9 cellular contexts compared by ENCODE assay signal in the genomic region with DNA sequence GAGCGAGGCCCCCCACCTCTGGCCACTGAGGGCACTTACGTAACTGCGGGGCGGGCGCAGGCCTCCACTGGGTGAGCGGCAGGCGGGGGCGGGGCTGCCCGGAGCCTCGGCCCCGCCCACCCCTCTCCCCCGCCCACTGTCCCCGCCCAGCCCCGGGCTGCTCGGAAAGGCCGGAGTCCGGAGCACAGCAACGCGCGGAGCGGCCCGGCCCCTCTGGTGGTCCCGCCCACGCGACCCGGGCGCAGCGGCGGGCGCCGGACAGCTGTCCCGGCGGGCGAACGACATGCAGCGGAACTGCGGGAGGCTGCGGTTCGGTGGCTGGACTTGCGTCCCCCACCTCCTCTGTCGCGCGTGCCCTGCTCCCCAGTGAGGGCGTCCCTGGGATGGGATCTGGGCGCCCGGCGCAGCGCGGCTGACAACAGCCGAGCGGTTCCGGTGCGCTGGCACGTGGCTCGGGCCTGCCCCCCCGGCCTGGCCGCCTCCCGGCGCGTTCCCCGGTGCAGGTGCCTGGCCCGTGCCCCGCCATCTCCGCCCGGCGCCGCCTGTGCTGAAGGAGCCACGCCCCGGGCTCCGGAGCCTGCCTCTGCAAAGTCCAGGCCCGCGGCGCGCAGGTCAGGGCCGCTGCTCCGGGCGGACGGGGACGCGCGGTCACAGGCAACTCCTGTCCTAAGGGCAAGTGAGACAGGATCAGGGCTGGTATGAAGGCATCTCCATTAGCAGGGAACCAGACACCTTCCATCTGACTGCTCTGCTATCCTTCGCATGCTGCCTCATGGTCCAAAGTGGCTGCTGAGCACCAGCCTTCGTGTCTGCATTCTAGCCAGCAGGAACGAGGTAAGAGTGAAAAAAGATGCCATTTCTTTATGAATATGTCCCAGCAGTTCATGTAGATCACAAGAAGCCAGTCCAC. TPM values are rescaled to one million over a fixed set of nuclear protein-coding genes. Genes with fewer than 3 reads are reported as not detected.
DNase-seq lines count a peak whose midpoint lies in the region; ATAC-seq and TF ChIP-seq lines count a peak whose summit lies in the region.
"Had no signal": no experiment of that assay in that cellular context is flagged by ENCODE, and none has a peak within 500 bp of the region (broad histone marks: within the 10 kb centered on the region; RNA-seq: fewer than 3 reads in every experiment).

No MANE protein-coding gene starts in this region.

- DNase-seq in C1 segment of cervical spinal cord (lab: John Stamatoyannopoulos, UW), result peak in 11 of 14 donors; percentile 30 to 80 (median 48)
- peak; percentile 77 for DNase-seq in NCI-H146 (lab: John Stamatoyannopoulos, UW)
- no peak for DNase-seq in chondrocyte (ENCODE audit: low spot score)
- DNase-seq in lower lobe of right lung, result no peak
- peak; percentile 16 for DNase-seq in transverse colon
- DNase-seq in OCI-M2 (lab: John Stamatoyannopoulos, UW; ENCODE audit: unreplicated experiment), result no peak
- no peak for DNase-seq in HPDE6-E6E7 (ENCODE audit: extremely low spot score)
- DNase-seq: naive thymus-derived CD8-positive, alpha-beta T cell had no signal

- no peak overlapping the region for H3K27ac Mint-ChIP-seq in chondrocyte (ENCODE audit: unreplicated experiment)

- in situ Hi-C loops in transverse colon (cut with MboI; ENCODE audit: low pct_ligation_motif_present in 1 of 4, low pct_unique_long_range_greater_than_20kb in 1 of 4, low sequenced_read_pairs in 3 of 4), result no loop called here

- no peaks in the 10 kb centered on the region for H3K4me1 Mint-ChIP-seq in chondrocyte (ENCODE audit: low read depth)

- no peaks in the 10 kb centered on the region for H3K36me3 ChIP-seq in lower lobe of right lung
- H3K36me3 ChIP-seq in transverse colon, result no peaks in the 10 kb centered on the region

- peak overlapping the region; percentile 44 for H3K4me3 Mint-ChIP-seq in chondrocyte (ENCODE audit: unreplicated experiment)

- WGBS in transverse colon (ENCODE audit: low coverage in 1 of 2), 2 donors, result 30% methylated on average over 50 of the region's 84 CpGs; no CpG with 5 or more reads in 1 of the 2 donors

- no peaks in the 10 kb centered on the region for H3K4me1 ChIP-seq in lower lobe of right lung
- peaks cover 0 to 3% (median 0%) of the 10 kb centered on the region in 4 donors for H3K4me1 ChIP-seq in transverse colon

- H3K9me3 ChIP-seq in lower lobe of right lung (no peaks in the 10 kb centered on the region), transverse colon (no peaks in the 10 kb centered on the region)

- no peak for TF ChIP-seq EP300 in transverse colon (IDR thresholded peaks at IDR 0.05; ENCODE audit: low read depth)

- H3K36me3 Mint-ChIP-seq in chondrocyte (ENCODE audit: low read depth), result no peaks in the 10 kb centered on the region

- H3K27ac ChIP-seq in lower lobe of right lung, result no peak overlapping the region
- H3K27ac ChIP-seq in transverse colon, result no peak overlapping the region

- peaks cover 49% of the 10 kb centered on the region for H3K27me3 ChIP-seq in lower lobe of right lung (ENCODE audit: low read depth)
- peaks cover 55% of the 10 kb centered on the region for H3K27me3 ChIP-seq in transverse colon

- ATAC-seq in lower lobe of right lung (peak; percentile 73 to 76), HG02840 (IDR thresholded peaks at IDR 0.05; ENCODE audit: low FRiP score, unreplicated experiment) (no peak)

- TF ChIP-seq CTCF in chondrocyte (IDR thresholded peaks at IDR 0.05) (no peak), lower lobe of right lung (IDR thresholded peaks at IDR 0.05) (no peak), transverse colon (IDR thresholded peaks at IDR 0.05) (no peak)

- H3K4me3 ChIP-seq in lower lobe of right lung (peak overlapping the region; percentile 19), transverse colon (peak overlapping the region in 2 of 4 donors; percentile 24 to 29)

- intact Hi-C loops in lower lobe of right lung (cut with DNase I), result no loop called here
- intact Hi-C loops in transverse colon (cut with DNase I; ENCODE audit: low total_unique reads), result no loop called here

- no peak for TF ChIP-seq POLR2A in transverse colon (IDR thresholded peaks at IDR 0.05)

- H3K27me3 Mint-ChIP-seq in chondrocyte (ENCODE audit: low read depth), result peaks cover 60% of the 10 kb centered on the region

- H3K9me3 Mint-ChIP-seq in chondrocyte (ENCODE audit: low read depth), result no peaks in the 10 kb centered on the region

RNA-seq across cellular contexts. Expression of a gene that starts 21.8 kb away (rescaled TPM):
- 0.10 TPM in 1 of 3 replicates, not detected in the others for total RNA-seq in chondrocyte
- 0.65 TPM for total RNA-seq in lower lobe of right lung
- 1 to 10 TPM in 2 of 4 donors, not detected in 2; 1.2 to 1.7 TPM for total RNA-seq in transverse colon

RNA-seq across cellular contexts. Expression of a gene that starts 47.5 kb away (rescaled TPM):
- total RNA-seq in chondrocyte, result 47.7 to 54.6 TPM (median 48.0 TPM) in 3 replicates
- total RNA-seq in lower lobe of right lung, result 70.3 TPM
- total RNA-seq in transverse colon, result 10 to 100 TPM; 11.5 to 23.5 (median 20.8) TPM

Comparison
In these comparisons a context has a peak if more than half of its experiments do, and no peak if none do; other contexts are left out.
1. DNase-seq: peak in C1 segment of cervical spinal cord (11 of 14), NCI-H146 (single experiment) and transverse colon (single experiment); none in chondrocyte (single experiment), lower lobe of right lung (single experiment), OCI-M2 (single experiment) and HPDE6-E6E7 (single experiment).